1 cellular context compared by ENCODE assay signal in the genomic region with DNA sequence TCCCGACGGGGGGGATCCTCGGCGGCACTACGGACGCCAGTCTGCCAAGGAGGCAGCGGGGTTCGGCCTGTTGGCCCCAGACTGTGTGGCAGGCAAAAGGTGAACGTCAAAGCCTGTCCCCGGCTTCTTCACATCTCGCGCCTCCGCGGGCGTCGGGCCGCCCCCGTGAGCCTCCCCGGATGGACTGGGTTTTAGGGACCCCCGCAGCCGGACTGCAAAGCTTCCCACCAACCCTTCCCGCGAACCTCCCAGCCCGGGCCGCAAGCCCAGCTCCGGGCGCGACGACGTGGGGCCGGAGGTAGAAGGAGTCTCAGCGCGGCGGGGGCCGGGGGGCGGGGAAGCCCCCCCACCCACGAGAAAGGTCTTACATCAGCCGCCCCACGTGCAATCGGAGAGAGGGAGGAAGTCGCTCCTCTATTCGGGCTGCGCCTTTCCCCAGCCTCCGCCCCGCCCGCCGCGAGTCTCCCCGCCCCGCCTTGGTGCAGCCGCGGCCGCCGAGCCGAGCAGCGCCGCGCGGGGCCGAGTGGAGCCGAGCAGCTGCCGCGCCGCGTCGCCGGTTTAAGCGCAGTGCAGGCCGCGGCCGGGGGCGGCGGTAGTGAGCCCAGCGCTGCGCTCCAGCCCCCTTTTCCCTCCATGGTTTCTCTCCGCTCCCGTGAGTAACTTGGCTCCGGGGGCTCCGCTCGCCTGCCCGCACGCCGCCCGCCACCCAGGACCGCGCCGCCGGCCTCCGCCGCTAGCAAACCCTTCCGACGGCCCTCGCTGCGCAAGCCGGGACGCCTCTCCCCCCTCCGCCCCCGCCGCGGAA.
A peak's percentile ranks its signal among the peaks of the same experiment; 100 is the strongest.
TF ChIP-seq lines count a peak whose summit lies in the region.

TSS of gene ANP32B (plus strand) at position 623 of the 805 bp plus-strand sequence. CDS start 215 bp downstream, outside the sequence.

TF ChIP-seq in H1, 55 proteins besides CTCF, POLR2A, EP300 and RAD21 (continued from another document):
- peak; percentile 22 for TF ChIP-seq TAF7 (optimal IDR thresholded peaks at IDR 0.05; ENCODE audit: borderline replicate concordance, low read depth, low read length)
- no peak for TF ChIP-seq SP4 (IDR thresholded peaks at IDR 0.05; ENCODE audit: low read length)
- 0 out of 2 replicates have a peak, but pooled peaks have one; percentile 50 for TF ChIP-seq PHF8 (conservative IDR thresholded peaks at IDR 0.05; ENCODE audit: low read depth, low read length)
- peak; percentile 33; the same call in 1 of the 2 replicates for TF ChIP-seq RBBP5 (IDR thresholded peaks at IDR 0.05; ENCODE audit: borderline replicate concordance, low read depth, low read length)
- TF ChIP-seq E2F6 (IDR thresholded peaks at IDR 0.05) = peak; percentile 87
- peak; percentile 63; the same call in 1 of the 2 replicates for TF ChIP-seq TBP (IDR thresholded peaks at IDR 0.05; ENCODE audit: low read depth, low read length)
- peak; percentile 72; the same call in 1 of the 2 replicates for TF ChIP-seq YY1 (IDR thresholded peaks at IDR 0.05; ENCODE audit: low read depth, low read length)
- TF ChIP-seq, protein P1, sequence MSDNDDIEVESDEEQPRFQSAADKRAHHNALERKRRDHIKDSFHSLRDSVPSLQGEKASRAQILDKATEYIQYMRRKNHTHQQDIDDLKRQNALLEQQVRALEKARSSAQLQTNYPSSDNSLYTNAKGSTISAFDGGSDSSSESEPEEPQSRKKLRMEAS (IDR thresholded peaks at IDR 0.05) = peak; percentile 93
- TF ChIP-seq POLR2AphosphoS5 (IDR thresholded peaks at IDR 0.05; ENCODE audit: low read depth, low read length) = peak; percentile 53; the same call in 1 of the 2 replicates
- TF ChIP-seq CREB1 (IDR thresholded peaks at IDR 0.05) = peak; percentile 52; the same call in 1 of the 2 replicates
- TF ChIP-seq TCF12 (IDR thresholded peaks at IDR 0.05; ENCODE audit: low read depth, low read length) = 0 out of 2 replicates have a peak, but pooled peaks have one; percentile 6
- no peak for TF ChIP-seq KDM5A (IDR thresholded peaks at IDR 0.05; ENCODE audit: low read length)
